In the genomic region with DNA sequence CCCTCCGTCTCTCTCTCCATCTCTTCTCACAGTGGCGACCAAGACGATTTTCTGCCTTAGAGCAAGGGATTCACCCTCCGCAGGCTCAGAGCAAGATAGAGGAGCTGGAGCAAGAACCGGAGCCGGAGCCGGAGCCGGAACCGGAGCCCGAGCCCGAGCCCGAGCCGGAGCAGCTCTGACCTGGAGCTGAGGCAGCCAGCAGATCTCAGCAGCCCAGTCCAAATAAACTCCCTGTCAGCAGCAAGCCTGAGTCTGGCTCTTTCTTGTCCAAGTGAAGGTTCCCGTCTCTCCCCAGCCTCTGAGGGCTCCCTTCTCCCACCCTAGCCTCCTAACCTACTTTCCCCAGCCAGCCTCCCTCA, we compare ENCODE assay signal across 2 cellular contexts.
TF ChIP-seq lines count a peak whose summit lies in the region.

No MANE protein-coding gene starts in this region.

TF ChIP-seq in HEK293, 187 proteins besides CTCF, POLR2A, EP300 and RAD21:
- TF ChIP-seq ZNF211 (tag by site-specific recombination; IDR thresholded peaks at IDR 0.05; ENCODE audit: low read depth) (no peak), ZNF350 (tag by site-specific recombination; IDR thresholded peaks at IDR 0.05) (no peak), ZBTB21 (tag by site-specific recombination; IDR thresholded peaks at IDR 0.05) (no peak), SCRT2 (tag by site-specific recombination; IDR thresholded peaks at IDR 0.05) (no peak), GLIS2 (tag by site-specific recombination; IDR thresholded peaks at IDR 0.05) (no peak), SALL2 (tag by site-specific recombination; IDR thresholded peaks at IDR 0.05; ENCODE audit: borderline replicate concordance) (no peak), ZNF596 (tag by site-specific recombination; IDR thresholded peaks at IDR 0.05) (0 out of 2 replicates have a peak, but pooled peaks have one; percentile 11), ZNF791 (tag by site-specific recombination; IDR thresholded peaks at IDR 0.05) (no peak)
- TF ChIP-seq, protein P1, sequence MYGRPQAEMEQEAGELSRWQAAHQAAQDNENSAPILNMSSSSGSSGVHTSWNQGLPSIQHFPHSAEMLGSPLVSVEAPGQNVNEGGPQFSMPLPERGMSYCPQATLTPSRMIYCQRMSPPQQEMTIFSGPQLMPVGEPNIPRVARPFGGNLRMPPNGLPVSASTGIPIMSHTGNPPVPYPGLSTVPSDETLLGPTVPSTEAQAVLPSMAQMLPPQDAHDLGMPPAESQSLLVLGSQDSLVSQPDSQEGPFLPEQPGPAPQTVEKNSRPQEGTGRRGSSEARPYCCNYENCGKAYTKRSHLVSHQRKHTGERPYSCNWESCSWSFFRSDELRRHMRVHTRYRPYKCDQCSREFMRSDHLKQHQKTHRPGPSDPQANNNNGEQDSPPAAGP (tag by site-specific recombination; IDR thresholded peaks at IDR 0.05), result peak; percentile 34; the same call in 1 of the 2 replicates
- TF ChIP-seq, protein P2, sequence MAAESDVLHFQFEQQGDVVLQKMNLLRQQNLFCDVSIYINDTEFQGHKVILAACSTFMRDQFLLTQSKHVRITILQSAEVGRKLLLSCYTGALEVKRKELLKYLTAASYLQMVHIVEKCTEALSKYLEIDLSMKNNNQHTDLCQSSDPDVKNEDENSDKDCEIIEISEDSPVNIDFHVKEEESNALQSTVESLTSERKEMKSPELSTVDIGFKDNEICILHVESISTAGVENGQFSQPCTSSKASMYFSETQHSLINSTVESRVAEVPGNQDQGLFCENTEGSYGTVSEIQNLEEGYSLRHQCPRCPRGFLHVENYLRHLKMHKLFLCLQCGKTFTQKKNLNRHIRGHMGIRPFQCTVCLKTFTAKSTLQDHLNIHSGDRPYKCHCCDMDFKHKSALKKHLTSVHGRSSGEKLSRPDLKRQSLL (tag by site-specific recombination; IDR thresholded peaks at IDR 0.05), result peak; percentile 100
TF ChIP-seq in HEK293: peak in this region for 3.

TF ChIP-seq in K562, 482 proteins besides CTCF, POLR2A, EP300 and RAD21:
- TF ChIP-seq NEUROD1 (IDR thresholded peaks at IDR 0.05; ENCODE audit: borderline replicate concordance, low read depth, low read length, partially characterized antibody), result peak; percentile 24
- TF ChIP-seq, protein P3, sequence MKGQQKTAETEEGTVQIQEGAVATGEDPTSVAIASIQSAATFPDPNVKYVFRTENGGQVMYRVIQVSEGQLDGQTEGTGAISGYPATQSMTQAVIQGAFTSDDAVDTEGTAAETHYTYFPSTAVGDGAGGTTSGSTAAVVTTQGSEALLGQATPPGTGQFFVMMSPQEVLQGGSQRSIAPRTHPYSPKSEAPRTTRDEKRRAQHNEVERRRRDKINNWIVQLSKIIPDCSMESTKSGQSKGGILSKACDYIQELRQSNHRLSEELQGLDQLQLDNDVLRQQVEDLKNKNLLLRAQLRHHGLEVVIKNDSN (CRISPR knock-in tag; IDR thresholded peaks at IDR 0.05), result no peak
- TF ChIP-seq CHD2 (IDR thresholded peaks at IDR 0.05; ENCODE audit: low read depth, low read length), result no peak
- TF ChIP-seq, protein P4, sequence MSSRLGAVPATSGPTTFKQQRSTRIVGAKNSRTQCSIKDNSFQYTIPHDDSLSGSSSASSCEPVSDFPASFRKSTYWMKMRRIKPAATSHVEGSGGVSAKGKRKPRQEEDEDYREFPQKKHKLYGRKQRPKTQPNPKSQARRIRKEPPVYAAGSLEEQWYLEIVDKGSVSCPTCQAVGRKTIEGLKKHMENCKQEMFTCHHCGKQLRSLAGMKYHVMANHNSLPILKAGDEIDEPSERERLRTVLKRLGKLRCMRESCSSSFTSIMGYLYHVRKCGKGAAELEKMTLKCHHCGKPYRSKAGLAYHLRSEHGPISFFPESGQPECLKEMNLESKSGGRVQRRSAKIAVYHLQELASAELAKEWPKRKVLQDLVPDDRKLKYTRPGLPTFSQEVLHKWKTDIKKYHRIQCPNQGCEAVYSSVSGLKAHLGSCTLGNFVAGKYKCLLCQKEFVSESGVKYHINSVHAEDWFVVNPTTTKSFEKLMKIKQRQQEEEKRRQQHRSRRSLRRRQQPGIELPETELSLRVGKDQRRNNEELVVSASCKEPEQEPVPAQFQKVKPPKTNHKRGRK (tag; IDR thresholded peaks at IDR 0.05), result peak; percentile 24; the same call in 1 of the 2 replicates
